ENCODE assay signal across 8 cellular contexts in genomic region chr7:121366852-121367431, GRCh38. TPM values are rescaled to one million over a fixed set of nuclear protein-coding genes. Genes with fewer than 3 reads are reported as not detected.
A peak's percentile ranks its signal among the peaks of the same experiment; 100 is the strongest.
DNase-seq lines count a peak whose midpoint lies in the region; ATAC-seq and TF ChIP-seq lines count a peak whose summit lies in the region.

No MANE protein-coding gene starts in this region.

- DNase-seq in AG08396 (ENCODE audit: low spot score) (peak; percentile 17), ELR (ENCODE audit: low read depth) (peak; percentile 48), NCI-H2107 (lab: John Stamatoyannopoulos, UW) (peak; percentile 19), astrocyte of the hippocampus (ENCODE audit: low read depth, low spot score) (peak; percentile 58), left colon (no peak), vagina (ENCODE audit: extremely low spot score in 2 of 2) (no peak)
- DNase-seq in NK-92 treated with Interleukin-12 subunit alpha and Interleukin-12 subunit beta, amount 100 ng/mL, for 24 hours (lab: John Stamatoyannopoulos, UW) = no peak

- intact Hi-C loops in left colon (cut with DNase I, micrococcal nuclease) (loop anchor here (5.0 to 10.0 kb wide), 2 partner anchors 180 to 188 kb away; no protein-coding TSS in a partner anchor), vagina (cut with DNase I) (loop anchor here (5.0 kb wide), 1 partner anchor 180 kb away; no protein-coding TSS in a partner anchor)

- TF ChIP-seq CTCF in vagina (IDR thresholded peaks at IDR 0.05) = peak; percentile 54 to 71 (median 56)

- no peaks in the 10 kb centered on the region for H3K9me3 ChIP-seq in vagina

- H3K27ac ChIP-seq in vagina = no peak overlapping the region

- no peak overlapping the region for H3K4me3 ChIP-seq in vagina

- no peaks in the 10 kb centered on the region for H3K27me3 ChIP-seq in vagina

- no peaks in the 10 kb centered on the region for H3K4me1 ChIP-seq in vagina

- H3K36me3 ChIP-seq in vagina = peaks cover 0 to 12% of the 10 kb centered on the region in 2 donors

- no peak for TF ChIP-seq POLR2A in vagina (IDR thresholded peaks at IDR 0.05)

- ATAC-seq in left colon (peak; percentile 31), GM18511 (IDR thresholded peaks at IDR 0.05; ENCODE audit: unreplicated experiment) (no peak)

RNA-seq across cellular contexts. Expression of gene FAM3C, which starts 29.2 kb away (rescaled TPM):
- total RNA-seq in left colon = 10 to 100 TPM; 46.4 to 51.7 TPM
- total RNA-seq in vagina = 36.1 TPM

RNA-seq across cellular contexts. Expression of gene WNT16, which starts 38.1 kb away (rescaled TPM):
- not detected for total RNA-seq in left colon
- total RNA-seq in vagina = 7.4 TPM

Comparison
In these comparisons a context has a peak if more than half of its experiments do, and no peak if none do; other contexts are left out.
1. DNase-seq: peak in AG08396 (single experiment), ELR (single experiment), NCI-H2107 (single experiment) and astrocyte of the hippocampus (single experiment); none in left colon (0 of 2), vagina (0 of 2) and NK-92 treated with Interleukin-12 subunit alpha and Interleukin-12 subunit beta, amount 100 ng/mL, for 24 hours (single experiment).